12 cellular contexts compared by ENCODE assay signal in the genomic region with DNA sequence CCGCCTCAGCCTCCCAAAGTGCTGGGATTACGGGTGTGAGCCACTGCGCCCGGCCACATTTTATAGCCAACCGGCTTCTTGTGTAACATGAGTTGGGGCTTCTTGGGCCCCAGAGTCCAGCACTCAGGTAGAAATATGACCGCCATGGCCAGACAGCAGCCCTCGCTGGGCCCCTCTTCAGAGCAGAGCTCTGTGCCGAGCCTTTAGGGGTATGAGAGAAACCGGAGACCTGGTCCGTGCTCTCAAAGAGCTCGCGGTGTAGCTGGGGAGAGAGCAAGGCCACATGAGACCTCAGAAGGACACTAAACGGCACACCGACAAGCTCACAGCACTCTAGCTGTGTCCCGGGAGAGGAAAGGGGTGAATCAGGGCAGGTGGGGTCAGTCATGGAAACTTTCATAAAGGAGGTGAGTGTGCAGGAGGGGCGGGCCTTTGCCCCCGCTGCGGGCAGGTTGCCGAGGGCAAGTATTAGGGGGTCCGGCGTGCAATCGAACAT. TPM values are rescaled to one million over a fixed set of nuclear protein-coding genes. Genes with fewer than 3 reads are reported as not detected.
DNase-seq lines count a peak whose midpoint lies in the region; ATAC-seq and TF ChIP-seq lines count a peak whose summit lies in the region.
"Had no signal": no experiment of that assay in that cellular context is flagged by ENCODE, and none has a peak within 500 bp of the region (broad histone marks: within the 10 kb centered on the region; RNA-seq: fewer than 3 reads in every experiment).

No MANE protein-coding gene starts in this region.

- TF ChIP-seq CTCF in RWPE2 (IDR thresholded peaks at IDR 0.05; ENCODE audit: poor library complexity, severe bottlenecking) = no peak
- no peak for TF ChIP-seq CTCF in nephron (IDR thresholded peaks at IDR 0.05; ENCODE audit: unreplicated experiment in 3 of 3)
- TF ChIP-seq CTCF in tibial nerve (IDR thresholded peaks at IDR 0.05) = no peak

- no peak for ATAC-seq in RWPE2 (ENCODE audit: low read depth)
- ATAC-seq: stimulated activated naive B cell treated with anti-CD40 and anti-IgM and Interleukin-4, amounts not matched to agents 10 μg/mL and 1 μg/mL and 100 μg/mL, for 72 hours had no signal

- H3K9me3 Mint-ChIP-seq in nephron = no peaks in the 10 kb centered on the region
- H3K9me3 Mint-ChIP-seq: stimulated activated naive B cell treated with anti-CD40 and anti-IgM and Interleukin-4, amounts not matched to agents 10 μg/mL and 1 μg/mL and 100 μg/mL, for 72 hours had no signal

- H3K9me3 ChIP-seq in RWPE2 (ENCODE audit: severe bottlenecking) (no peaks in the 10 kb centered on the region), tibial nerve (no peaks in the 10 kb centered on the region)

- no peak for DNase-seq in RWPE2 (ENCODE audit: low spot score)
- DNase-seq in epithelial cell of prostate (ENCODE audit: low read depth, low spot score) = no peak
- no peak for DNase-seq in tibial nerve (ENCODE audit: low spot score in 2 of 2)
- no peak for DNase-seq in NOMO-1 (lab: John Stamatoyannopoulos, UW; ENCODE audit: unreplicated experiment in 2 of 2)
- DNase-seq in HuH-7.5 (ENCODE audit: low spot score) = no peak
- DNase-seq in SHP77 (lab: John Stamatoyannopoulos, UW) = no peak
- DNase-seq in NAMALWA (ENCODE audit: low spot score) = no peak
- DNase-seq: effector CD4-positive, alpha-beta T cell; small intestine; stimulated activated naive B cell treated with anti-CD40 and anti-IgM and Interleukin-4, amounts not matched to agents 10 μg/mL and 1 μg/mL and 100 μg/mL, for 72 hours; WERI-Rb-1 had no signal

- H3K4me1 ChIP-seq in RWPE2 (ENCODE audit: insufficient read depth, poor library complexity, severe bottlenecking) (peaks cover 99% of the 10 kb centered on the region), tibial nerve (peaks cover 3 to 100% (median 89%) of the 10 kb centered on the region in 4 donors)

- peak overlapping the region; percentile 94 to 97 (median 97) for H3K27ac Mint-ChIP-seq in nephron
- H3K27ac Mint-ChIP-seq: stimulated activated naive B cell treated with anti-CD40 and anti-IgM and Interleukin-4, amounts not matched to agents 10 μg/mL and 1 μg/mL and 100 μg/mL, for 72 hours had no signal

- no peaks in the 10 kb centered on the region for H3K27me3 Mint-ChIP-seq in nephron (ENCODE audit: low read depth)
- H3K27me3 Mint-ChIP-seq: stimulated activated naive B cell treated with anti-CD40 and anti-IgM and Interleukin-4, amounts not matched to agents 10 μg/mL and 1 μg/mL and 100 μg/mL, for 72 hours had no signal

- H3K36me3 Mint-ChIP-seq in nephron (ENCODE audit: low read depth) = peaks cover 9% of the 10 kb centered on the region

- H3K27ac ChIP-seq in RWPE2 (ENCODE audit: poor library complexity, severe bottlenecking) (peak overlapping the region; percentile 100), epithelial cell of prostate (peak overlapping the region; percentile 99), tibial nerve (peak overlapping the region; percentile 81 to 93 (median 87))
- H3K27ac ChIP-seq: WERI-Rb-1 had no signal

- no peak overlapping the region for H3K4me3 ChIP-seq in RWPE2 (ENCODE audit: severe bottlenecking)
- peak overlapping the region in 1 of 4 donors; percentile 3 for H3K4me3 ChIP-seq in tibial nerve

- WGBS in tibial nerve, 2 donors = 72 to 75% methylated on average over 22 of the region's 22 CpGs

- no peak for TF ChIP-seq EP300 in tibial nerve (IDR thresholded peaks at IDR 0.05)

- H3K36me3 ChIP-seq in RWPE2 (ENCODE audit: low read depth) (peaks cover 87% of the 10 kb centered on the region), tibial nerve (no peaks in the 10 kb centered on the region)

- H3K27me3 ChIP-seq in RWPE2 (ENCODE audit: insufficient read depth, poor library complexity, severe bottlenecking) (no peaks in the 10 kb centered on the region), tibial nerve (no peaks in the 10 kb centered on the region)

- no peak for TF ChIP-seq POLR2A in tibial nerve (IDR thresholded peaks at IDR 0.05)

- H3K4me1 Mint-ChIP-seq in nephron = peaks cover 96% of the 10 kb centered on the region

- peak overlapping the region; percentile 70 to 79 (median 79) for H3K4me3 Mint-ChIP-seq in nephron
- H3K4me3 Mint-ChIP-seq: stimulated activated naive B cell treated with anti-CD40 and anti-IgM and Interleukin-4, amounts not matched to agents 10 μg/mL and 1 μg/mL and 100 μg/mL, for 72 hours had no signal

RNA-seq across cellular contexts. Expression of gene ACTN4, which starts 15.8 kb away (rescaled TPM):
- 100 to 1,000 TPM; 342 to 463 (median 382) TPM for total RNA-seq in tibial nerve

RNA-seq across cellular contexts. Expression of gene EIF3K, which starts 44.2 kb away (rescaled TPM):
- 100 to 1,000 TPM; 326 to 534 (median 466) TPM for total RNA-seq in tibial nerve

RNA-seq across cellular contexts. Expression of gene MAP4K1, which starts 45.5 kb away (rescaled TPM):
- total RNA-seq in tibial nerve = 10 to 100 TPM in 1 of 4 donors, 1 to 10 TPM in 3; 2.5 to 10.0 (median 8.8) TPM
